In the genomic region with DNA sequence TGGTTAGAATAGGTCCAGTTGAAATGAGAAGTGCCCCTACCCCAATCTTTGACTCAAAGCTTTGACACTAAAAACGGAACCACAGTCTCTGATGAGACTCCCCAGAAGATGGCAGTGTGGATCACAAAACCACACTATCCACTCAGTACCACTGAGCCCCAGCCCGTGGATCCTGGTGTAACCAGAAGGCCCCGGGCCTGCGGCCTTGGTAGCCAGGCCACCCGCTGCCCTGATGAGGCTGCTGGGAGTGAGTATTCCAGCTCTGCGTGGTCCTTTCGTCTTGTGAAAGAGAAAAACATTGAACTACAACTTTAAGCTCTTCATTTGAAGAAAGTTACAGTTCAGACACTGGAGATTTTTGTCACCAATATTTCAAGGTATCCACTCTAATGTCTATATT, we compare ENCODE assay signal across 8 cellular contexts.
DNase-seq lines count a peak whose midpoint lies in the region; ATAC-seq and TF ChIP-seq lines count a peak whose summit lies in the region.

No MANE protein-coding gene starts in this region.

- DNase-seq in GM10266 (ENCODE audit: extremely low spot score), result peak; percentile 65
- peak; percentile 69 for DNase-seq in KBM-7
- peak; percentile 60 for DNase-seq in RPMI8226
- DNase-seq in activated effector memory CD4-positive, alpha-beta T cell treated with Interleukin-2 at 50 U/mL for 16 hours, result peak; percentile 29
- DNase-seq in foreskin fibroblast, result peak; percentile 66 to 88
- peak; percentile 76 for DNase-seq in stromal cell of bone marrow (ENCODE audit: low read depth)

- H3K36me3 ChIP-seq in neuron (ENCODE audit: insufficient read depth, low read length), result no peaks in the 10 kb centered on the region

- TF ChIP-seq CTCF in GM10266 (IDR thresholded peaks at IDR 0.05; ENCODE audit: control insufficient read depth, insufficient read depth, low read depth, missing control alignments) (peak; percentile 75), foreskin fibroblast (IDR thresholded peaks at IDR 0.05; ENCODE audit: low read depth, low read length) (peak; percentile 65)

- ATAC-seq in GM19455 (IDR thresholded peaks at IDR 0.05; ENCODE audit: unreplicated experiment), result no peak

- peaks cover 5% of the 10 kb centered on the region for H3K4me1 ChIP-seq in neuron (ENCODE audit: insufficient read depth, low read length)

- H3K4me3 ChIP-seq in foreskin fibroblast (ENCODE audit: low read depth in 1 of 2, low read length in 2 of 2) (no peak overlapping the region), neuron (ENCODE audit: low read length) (no peak overlapping the region)

- H3K27me3 ChIP-seq in neuron (ENCODE audit: insufficient read depth, low read length), result peaks cover 5% of the 10 kb centered on the region

- in situ Hi-C loops in KBM-7 (cut with MboI; ENCODE audit: low pct_unique_long_range_greater_than_20kb, low sequenced_read_pairs), result no loop called here

- H2AFZ ChIP-seq in neuron (ENCODE audit: low read depth, low read length), result peak overlapping the region; percentile 53

- no peaks in the 10 kb centered on the region for H3K9me3 ChIP-seq in neuron (ENCODE audit: low read length)
